14 cellular contexts compared by ENCODE assay signal in the genomic region with DNA sequence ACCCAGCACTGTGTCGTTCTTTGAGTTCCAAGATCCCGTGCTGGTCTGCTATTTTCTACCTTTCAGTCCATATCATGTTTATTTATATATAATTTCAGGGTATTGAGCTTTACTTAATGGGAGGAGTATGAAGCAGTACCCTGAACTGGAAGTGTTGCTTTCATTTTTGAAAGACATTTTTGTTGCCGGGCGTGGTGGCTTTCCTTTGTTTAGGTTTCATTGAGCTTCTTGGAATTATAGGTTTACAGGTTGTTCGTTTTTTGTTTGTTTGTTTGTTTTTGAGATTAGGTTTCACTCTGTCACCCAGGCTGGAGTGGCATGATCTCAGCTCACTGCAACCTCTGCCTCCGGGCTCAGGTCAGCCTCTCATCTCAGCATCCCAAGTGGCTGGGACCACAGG. TPM values are rescaled to one million over a fixed set of nuclear protein-coding genes. Genes with fewer than 3 reads are reported as not detected.
A peak's percentile ranks its signal among the peaks of the same experiment; 100 is the strongest.
DNase-seq lines count a peak whose midpoint lies in the region; ATAC-seq and TF ChIP-seq lines count a peak whose summit lies in the region.
"Had no signal": no experiment of that assay in that cellular context is flagged by ENCODE, and none has a peak within 500 bp of the region (broad histone marks: within the 10 kb centered on the region; RNA-seq: fewer than 3 reads in every experiment).

No MANE protein-coding gene starts in this region.

- CTCF ChIA-PET in HEK293 (lab: Yijun Ruan, JAX) = no interaction called here

- no peak for ATAC-seq in T-helper 17 cell
- ATAC-seq in natural killer cell = no peak

- peak overlapping the region; percentile 45 for H3K27ac Mint-ChIP-seq in T-helper 2 cell treated with Interferon-gamma antibody and Interleukin-4, amounts not matched to agents 5 μg/mL and 100 μg/mL, for 36 hours
- peak overlapping the region; percentile 19 for H3K27ac Mint-ChIP-seq in T-helper 17 cell
- peak overlapping the region; percentile 67 to 72 for H3K27ac Mint-ChIP-seq in natural killer cell

- no peak for DNase-seq in T-helper 2 cell treated with Interferon-gamma antibody and Interleukin-4, amounts not matched to agents 5 μg/mL and 100 μg/mL, for 36 hours (ENCODE audit: low spot score)
- DNase-seq in T-helper 2 cell (no peak), T-helper 17 cell (no peak), natural killer cell (no peak), NCI-H2171 (lab: John Stamatoyannopoulos, UW) (no peak)
- no peak for DNase-seq in stimulated activated CD4-positive, alpha-beta T cell treated with anti-CD3 and anti-CD28 coated beads, Interleukin-12 subunit alpha, Interleukin-12 subunit beta, amount 100 ng/mL, for 4 hours
- DNase-seq: DMS79 treated with DMSO at 0.1 percent for 48 hours; NCI-H1105 treated with DMSO at 0.1 percent for 48 hours; NCI-H187; NCI-H524; NK-92 treated with Interleukin-12 subunit alpha and Interleukin-12 subunit beta, amount 100 ng/mL, for 24 hours; Right ventricle myocardium superior had no signal

- H3K9me3 ChIP-seq in HEK293 (ENCODE audit: control insufficient read depth, insufficient read depth, low read depth, low read length) (no peaks in the 10 kb centered on the region), T-helper 17 cell (ENCODE audit: control insufficient read depth, low read length, poor library complexity, severe bottlenecking) (no peaks in the 10 kb centered on the region)

- intact Hi-C loops in natural killer cell (cut with micrococcal nuclease) = no loop called here

- H3K9me3 Mint-ChIP-seq in T-helper 2 cell treated with Interferon-gamma antibody and Interleukin-4, amounts not matched to agents 5 μg/mL and 100 μg/mL, for 36 hours = peaks cover 15% of the 10 kb centered on the region
- H3K9me3 Mint-ChIP-seq in natural killer cell = no peaks in the 10 kb centered on the region

- no peaks in the 10 kb centered on the region for H3K4me1 ChIP-seq in HEK293 (ENCODE audit: control insufficient read depth, insufficient read depth, low read length)
- H3K4me1 ChIP-seq: HAP-1 had no signal

- TF ChIP-seq CTCF in HEK293 (tag by site-specific recombination; IDR thresholded peaks at IDR 0.05) = no peak
- TF ChIP-seq CTCF in natural killer cell (IDR thresholded peaks at IDR 0.05) = no peak

- H3K27ac ChIP-seq in HEK293 (ENCODE audit: extremely low read depth, low read depth, low read length) = no peak overlapping the region

- no peak overlapping the region for H3K4me3 Mint-ChIP-seq in T-helper 2 cell treated with Interferon-gamma antibody and Interleukin-4, amounts not matched to agents 5 μg/mL and 100 μg/mL, for 36 hours
- H3K4me3 Mint-ChIP-seq in T-helper 17 cell = no peak overlapping the region
- peak overlapping the region; percentile 31 for H3K4me3 Mint-ChIP-seq in natural killer cell

- POLR2A ChIA-PET in HEK293 (lab: Yijun Ruan, JAX) = no interaction called here

- no peak overlapping the region for H3K4me3 ChIP-seq in HEK293 (ENCODE audit: low read depth, low read length)
- H3K4me3 ChIP-seq: HAP-1 had no signal

- H3K36me3 ChIP-seq in HEK293 (ENCODE audit: control insufficient read depth in 2 of 2, insufficient read depth in 1 of 2, low read length in 2 of 2) = no peaks in the 10 kb centered on the region; a peak in 1 of 3 replicates
- H3K36me3 ChIP-seq: HAP-1 had no signal

- peaks cover 21% of the 10 kb centered on the region for H3K36me3 Mint-ChIP-seq in T-helper 2 cell treated with Interferon-gamma antibody and Interleukin-4, amounts not matched to agents 5 μg/mL and 100 μg/mL, for 36 hours (ENCODE audit: low read depth)
- H3K36me3 Mint-ChIP-seq in T-helper 17 cell (ENCODE audit: low read depth) = peaks cover 2% of the 10 kb centered on the region
- H3K36me3 Mint-ChIP-seq in natural killer cell = peaks cover 9% of the 10 kb centered on the region

- H3K27me3 Mint-ChIP-seq in T-helper 2 cell treated with Interferon-gamma antibody and Interleukin-4, amounts not matched to agents 5 μg/mL and 100 μg/mL, for 36 hours (ENCODE audit: low read depth) = no peaks in the 10 kb centered on the region
- H3K27me3 Mint-ChIP-seq in T-helper 17 cell (no peaks in the 10 kb centered on the region), natural killer cell (ENCODE audit: low read depth in 2 of 2) (no peaks in the 10 kb centered on the region)

- peaks cover 12% of the 10 kb centered on the region for H3K4me1 Mint-ChIP-seq in T-helper 2 cell treated with Interferon-gamma antibody and Interleukin-4, amounts not matched to agents 5 μg/mL and 100 μg/mL, for 36 hours (ENCODE audit: low read depth)
- H3K4me1 Mint-ChIP-seq in T-helper 17 cell (peaks cover 7% of the 10 kb centered on the region), natural killer cell (peaks cover 13 to 14% of the 10 kb centered on the region in 2 donors)

TF ChIP-seq in HEK293, 187 proteins besides CTCF, POLR2A, EP300 and RAD21:
- TF ChIP-seq KLF1 (tag by site-specific recombination; IDR thresholded peaks at IDR 0.05) = 0 out of 2 replicates have a peak, but pooled peaks have one; percentile 34
- TF ChIP-seq SP2 (tag by site-specific recombination; IDR thresholded peaks at IDR 0.05) = no peak

RNA-seq across cellular contexts. Expression of gene ZNF487, which starts 7.4 kb away (rescaled TPM):
- total RNA-seq in T-helper 17 cell (1 to 10 TPM; 7.9 to 8.7 TPM), natural killer cell (10 to 100 TPM; 19.1 to 30.8 (median 22.8) TPM)

RNA-seq across cellular contexts. Expression of gene HNRNPF, which starts 35.3 kb away (rescaled TPM):
- total RNA-seq in T-helper 17 cell = 100 to 1,000 TPM; 131 to 144 TPM
- total RNA-seq in natural killer cell = 100 to 1,000 TPM; 122 to 160 (median 125) TPM

Comparison
In these comparisons a context has a peak if more than half of its experiments do, and no peak if none do; other contexts are left out.
1. H3K27ac Mint-ChIP-seq: peak in every context shown above with its lines; median percentile 70 in natural killer cell; 45 in T-helper 2 cell treated with Interferon-gamma antibody and Interleukin-4, amounts not matched to agents 5 μg/mL and 100 μg/mL, for 36 hours; 19 in T-helper 17 cell.